1 cellular context compared by ENCODE assay signal in genomic region chr1:28249013-28249870, GRCh38.
A peak's percentile ranks its signal among the peaks of the same experiment; 100 is the strongest.
TF ChIP-seq lines count a peak whose summit lies in the region.

No MANE protein-coding gene starts in this region.

TF ChIP-seq in SK-N-SH, 30 proteins besides CTCF, POLR2A, EP300 and RAD21 (continued from another document):
- TF ChIP-seq REST (IDR thresholded peaks at IDR 0.05; ENCODE audit: low read depth, low read length): no peak
- no peak for TF ChIP-seq NRF1 (IDR thresholded peaks at IDR 0.05; ENCODE audit: low read depth, low read length)
- no peak for TF ChIP-seq IRF3 (IDR thresholded peaks at IDR 0.05; ENCODE audit: low read depth, low read length)
- TF ChIP-seq SMC3 (IDR thresholded peaks at IDR 0.05; ENCODE audit: low read depth, low read length): no peak
- TF ChIP-seq CHD2 (IDR thresholded peaks at IDR 0.05; ENCODE audit: low read length, partially characterized antibody): no peak
- peak; percentile 16; the same call in 1 of the 2 replicates for TF ChIP-seq NFIC (IDR thresholded peaks at IDR 0.05; ENCODE audit: borderline replicate concordance)
- TF ChIP-seq RFX5 (IDR thresholded peaks at IDR 0.05; ENCODE audit: low read length): 0 out of 2 replicates have a peak, but pooled peaks have one; percentile 47
